ENCODE assay signal across 8 cellular contexts in genomic region chr11:65113361-65113756, GRCh38. TPM values are rescaled to one million over a fixed set of nuclear protein-coding genes. Genes with fewer than 3 reads are reported as not detected.
DNase-seq lines count a peak whose midpoint lies in the region; ATAC-seq and TF ChIP-seq lines count a peak whose summit lies in the region.

No MANE protein-coding gene starts in this region.

- intact Hi-C loops in breast epithelium (cut with DNase I; ENCODE audit: low total_unique reads), result no loop called here

- H3K36me3 ChIP-seq in HUES64 (ENCODE audit: insufficient read depth, low read length) (peaks cover 23% of the 10 kb centered on the region), breast epithelium (peaks cover 5% of the 10 kb centered on the region)

- H3K9ac ChIP-seq in HUES64 (ENCODE audit: low read depth, low read length), result peak overlapping the region; percentile 37; the same call in 1 of the 2 replicates

- H3K36me3 Mint-ChIP-seq in central memory CD8-positive, alpha-beta T cell (ENCODE audit: insufficient read depth), result peaks cover 34% of the 10 kb centered on the region
- peaks cover 2 to 11% (median 3%) of the 10 kb centered on the region in 3 donors for H3K36me3 Mint-ChIP-seq in naive thymus-derived CD8-positive, alpha-beta T cell

- TF ChIP-seq CTCF in C4-2B (conservative IDR thresholded peaks at IDR 0.05) (no peak), breast epithelium (IDR thresholded peaks at IDR 0.05) (no peak)

- 65% methylated on average over 11 of the region's 14 CpGs for WGBS in HUES64

- no peak for ATAC-seq in central memory CD8-positive, alpha-beta T cell (replicated peaks; ENCODE audit: extremely low read depth, poor library complexity, severe bottlenecking)
- no peak for ATAC-seq in naive thymus-derived CD8-positive, alpha-beta T cell
- no peak for ATAC-seq in HG03354 (IDR thresholded peaks at IDR 0.05; ENCODE audit: poor library complexity, severe bottlenecking, unreplicated experiment)
- ATAC-seq in HG03175 (IDR thresholded peaks at IDR 0.05; ENCODE audit: unreplicated experiment), result no peak

- TF ChIP-seq POLR2A in breast epithelium (IDR thresholded peaks at IDR 0.05), result no peak

- peaks cover 7% of the 10 kb centered on the region; the same call in 1 of the 2 replicates for H3K4me1 ChIP-seq in HUES64 (ENCODE audit: insufficient read depth, low read length)
- H3K4me1 ChIP-seq in breast epithelium, result peaks cover 6 to 17% of the 10 kb centered on the region in 2 donors

- H3K9me3 ChIP-seq in HUES64 (ENCODE audit: insufficient read depth, low read depth, low read length) (no peaks in the 10 kb centered on the region), breast epithelium (no peaks in the 10 kb centered on the region)

- no peak for DNase-seq in central memory CD8-positive, alpha-beta T cell (ENCODE audit: low spot score in 2 of 2)
- no peak for DNase-seq in naive thymus-derived CD8-positive, alpha-beta T cell
- DNase-seq in breast epithelium (ENCODE audit: low spot score in 2 of 2) (no peak), KBM-7 (no peak)

- POLR2A ChIA-PET in naive thymus-derived CD8-positive, alpha-beta T cell (lab: Charles Lee), result interaction anchor here (1.0 to 6.8 kb wide), 8 partner anchors 9 to 394 kb away, joined by 4 to 115 read pairs (median 13); partner anchors contain the start of genes ARL2, CAPN1, FAU and MRPL49

- H3K27ac Mint-ChIP-seq in central memory CD8-positive, alpha-beta T cell (ENCODE audit: low read depth), result peak overlapping the region; percentile 98
- peak overlapping the region; percentile 83 to 99 (median 92) for H3K27ac Mint-ChIP-seq in naive thymus-derived CD8-positive, alpha-beta T cell

- in situ Hi-C loops in KBM-7 (cut with MboI; ENCODE audit: low pct_unique_long_range_greater_than_20kb, low sequenced_read_pairs), result no loop called here

- peak overlapping the region; percentile 96; the same call in 1 of the 2 replicates for H3K27ac ChIP-seq in C4-2B
- H3K27ac ChIP-seq in HUES64 (ENCODE audit: low read depth, low read length), result no peak overlapping the region
- H3K27ac ChIP-seq in breast epithelium, result peak overlapping the region in 1 of 2 donors; percentile 68

- H3K9me3 Mint-ChIP-seq in central memory CD8-positive, alpha-beta T cell, result no peaks in the 10 kb centered on the region
- H3K9me3 Mint-ChIP-seq in naive thymus-derived CD8-positive, alpha-beta T cell, result no peaks in the 10 kb centered on the region

- H3K4me3 ChIP-seq in HUES64 (ENCODE audit: low read length) (peak overlapping the region; percentile 90), breast epithelium (peak overlapping the region in 1 of 3 donors; percentile 57)

- H3K4me1 Mint-ChIP-seq in central memory CD8-positive, alpha-beta T cell, result peaks cover 41% of the 10 kb centered on the region
- H3K4me1 Mint-ChIP-seq in naive thymus-derived CD8-positive, alpha-beta T cell, result peaks cover 28 to 56% (median 48%) of the 10 kb centered on the region in 4 donors

- peak overlapping the region; percentile 95 for H3K4me3 Mint-ChIP-seq in central memory CD8-positive, alpha-beta T cell
- peak overlapping the region; percentile 80 to 99 (median 87) for H3K4me3 Mint-ChIP-seq in naive thymus-derived CD8-positive, alpha-beta T cell

- no peaks in the 10 kb centered on the region for H3K27me3 ChIP-seq in HUES64 (ENCODE audit: insufficient read depth, low read length)
- H3K27me3 ChIP-seq in breast epithelium, result no peaks in the 10 kb centered on the region

- H3K27me3 Mint-ChIP-seq in central memory CD8-positive, alpha-beta T cell, result no peaks in the 10 kb centered on the region
- H3K27me3 Mint-ChIP-seq in naive thymus-derived CD8-positive, alpha-beta T cell, result no peaks in the 10 kb centered on the region

RNA-seq across cellular contexts. Expression of gene TM7SF2, which starts 1.7 kb away (rescaled TPM):
- 52.4 TPM for polyA plus RNA-seq in HUES64 (2013, experiment 1 of 2)
- polyA plus RNA-seq in HUES64 (2013, experiment 2 of 2), result 60.2 TPM
- total RNA-seq in naive thymus-derived CD8-positive, alpha-beta T cell, result 10 to 100 TPM; 29.0 to 29.2 TPM
- 10 to 100 TPM; 17.4 to 22.6 (median 21.2) TPM for polyA plus RNA-seq in naive thymus-derived CD8-positive, alpha-beta T cell
- total RNA-seq in breast epithelium, result 100 to 1,000 TPM in 1 of 3 donors, 10 to 100 TPM in 2; 38.8 to 189 (median 44.2) TPM

RNA-seq across cellular contexts. Expression of gene ZNHIT2, which starts 4.1 kb away (rescaled TPM):
- 8.9 TPM for polyA plus RNA-seq in HUES64 (2013, experiment 1 of 2)
- polyA plus RNA-seq in HUES64 (2013, experiment 2 of 2), result 8.5 TPM
- 10 to 100 TPM; 16.6 to 17.9 TPM for total RNA-seq in naive thymus-derived CD8-positive, alpha-beta T cell
- polyA plus RNA-seq in naive thymus-derived CD8-positive, alpha-beta T cell, result 10 to 100 TPM; 24.3 to 33.1 (median 29.8) TPM
- 10 to 100 TPM; 14.6 to 23.3 (median 20.3) TPM for total RNA-seq in breast epithelium

RNA-seq across cellular contexts. Expression of gene FAU, which starts 8.6 kb away (rescaled TPM):
- 815 TPM for polyA plus RNA-seq in HUES64 (2013, experiment 1 of 2)
- 790 TPM for polyA plus RNA-seq in HUES64 (2013, experiment 2 of 2)
- total RNA-seq in naive thymus-derived CD8-positive, alpha-beta T cell, result 1,000 to 10,000 TPM; 1,487 to 1,501 TPM
- 1,000 to 10,000 TPM; 1,097 to 1,366 (median 1,350) TPM for polyA plus RNA-seq in naive thymus-derived CD8-positive, alpha-beta T cell
- 1,000 to 10,000 TPM in 1 of 3 donors, 100 to 1,000 TPM in 2; 786 to 1,230 (median 855) TPM for total RNA-seq in breast epithelium

RNA-seq across cellular contexts. Expression of gene MRPL49, which starts 8.8 kb away (rescaled TPM):
- polyA plus RNA-seq in HUES64 (2013, experiment 1 of 2), result 53.0 TPM
- polyA plus RNA-seq in HUES64 (2013, experiment 2 of 2), result 44.4 TPM
- 10 to 100 TPM; 76.0 to 76.2 TPM for total RNA-seq in naive thymus-derived CD8-positive, alpha-beta T cell
- polyA plus RNA-seq in naive thymus-derived CD8-positive, alpha-beta T cell, result 10 to 100 TPM; 78.9 to 96.9 (median 90.1) TPM
- 10 to 100 TPM; 66.2 to 92.6 (median 72.8) TPM for total RNA-seq in breast epithelium

RNA-seq across cellular contexts. Expression of gene VPS51, which starts 17.3 kb away (rescaled TPM):
- polyA plus RNA-seq in HUES64 (2013, experiment 1 of 2), result 65.5 TPM
- polyA plus RNA-seq in HUES64 (2013, experiment 2 of 2), result 55.0 TPM
- 100 to 1,000 TPM; 258 to 274 TPM for total RNA-seq in naive thymus-derived CD8-positive, alpha-beta T cell
- polyA plus RNA-seq in naive thymus-derived CD8-positive, alpha-beta T cell, result 100 to 1,000 TPM in 2 of 3 donors, 10 to 100 TPM in 1; 70.2 to 111 (median 106) TPM
- total RNA-seq in breast epithelium, result 100 to 1,000 TPM; 166 to 317 (median 218) TPM
